In genomic region chr10:125038637-125039036, GRCh38 we compare ENCODE assay signal across 10 cellular contexts.
DNase-seq lines count a peak whose midpoint lies in the region; ATAC-seq and TF ChIP-seq lines count a peak whose summit lies in the region.
"Had no signal": no experiment of that assay in that cellular context is flagged by ENCODE, and none has a peak within 500 bp of the region (broad histone marks: within the 10 kb centered on the region; RNA-seq: fewer than 3 reads in every experiment).

No MANE protein-coding gene starts in this region.

- DNase-seq in Right ventricle myocardium inferior (ENCODE audit: missing footprints) (no peak), cardiac septum (ENCODE audit: low spot score) (no peak), astrocyte of the spinal cord (ENCODE audit: low read depth, low spot score) (no peak), kidney tubule cell (ENCODE audit: low spot score) (peak; percentile 54), aorta (peak in 1 of 2 donors; percentile 84), NOMO-1 (lab: John Stamatoyannopoulos, UW; ENCODE audit: unreplicated experiment in 2 of 2) (no peak)
- DNase-seq in activated CD4-positive, alpha-beta T cell treated with anti-CD3 and anti-CD28 coated beads, Interleukin-2, amount 10 ng/mL, durations not matched to agents 7 days and 5 days = no peak
- DNase-seq: CD4-positive, alpha-beta T cell had no signal

- H3K4me3 ChIP-seq in astrocyte of the spinal cord (ENCODE audit: low read depth, low read length) (no peak overlapping the region), aorta (ENCODE audit: low read length in 2 of 2) (no peak overlapping the region)
- H3K4me3 ChIP-seq: HAP-1 had no signal

- no peaks in the 10 kb centered on the region for H3K36me3 Mint-ChIP-seq in activated CD4-positive, alpha-beta T cell treated with anti-CD3 and anti-CD28 coated beads, Interleukin-2, amount 10 ng/mL, durations not matched to agents 7 days and 5 days (ENCODE audit: low read depth)

- intact Hi-C loops in Right ventricle myocardium inferior (cut with DNase I) (loop anchor here (5.0 kb wide), 2 partner anchors 36 to 184 kb away; no protein-coding TSS in a partner anchor), cardiac septum (cut with DNase I) (no loop called here), aorta (cut with DNase I) (no loop called here)

- in situ Hi-C loops in astrocyte of the spinal cord (cut with HindIII; ENCODE audit: low sequenced_read_pairs) = no loop called here

- H3K9me3 Mint-ChIP-seq in activated CD4-positive, alpha-beta T cell treated with anti-CD3 and anti-CD28 coated beads, Interleukin-2, amount 10 ng/mL, durations not matched to agents 7 days and 5 days = no peaks in the 10 kb centered on the region
- H3K9me3 Mint-ChIP-seq: CD4-positive, alpha-beta T cell had no signal

- no peak overlapping the region for H3K4me3 Mint-ChIP-seq in activated CD4-positive, alpha-beta T cell treated with anti-CD3 and anti-CD28 coated beads, Interleukin-2, amount 10 ng/mL, durations not matched to agents 7 days and 5 days
- H3K4me3 Mint-ChIP-seq: CD4-positive, alpha-beta T cell had no signal

- ATAC-seq in Right ventricle myocardium inferior (peak; percentile 91), aorta (ENCODE audit: low FRiP score) (peak; percentile 76), GM19395 (IDR thresholded peaks at IDR 0.05; ENCODE audit: unreplicated experiment) (no peak)

- H3K27ac Mint-ChIP-seq in activated CD4-positive, alpha-beta T cell treated with anti-CD3 and anti-CD28 coated beads, Interleukin-2, amount 10 ng/mL, durations not matched to agents 7 days and 5 days = no peak overlapping the region
- H3K27ac Mint-ChIP-seq: CD4-positive, alpha-beta T cell had no signal

- peaks cover 3% of the 10 kb centered on the region for H3K27me3 Mint-ChIP-seq in activated CD4-positive, alpha-beta T cell treated with anti-CD3 and anti-CD28 coated beads, Interleukin-2, amount 10 ng/mL, durations not matched to agents 7 days and 5 days

- H3K27ac ChIP-seq in aorta (ENCODE audit: low read depth in 1 of 2, low read length in 2 of 2) = peak overlapping the region in 1 of 2 donors; percentile 41

- WGBS in aorta, 2 donors = 5 to 14% methylated on average over 8 of the region's 8 CpGs

- peaks cover 4 to 8% of the 10 kb centered on the region in 2 donors for H3K4me1 ChIP-seq in aorta (ENCODE audit: control insufficient read depth in 1 of 2, insufficient read depth in 2 of 2, low read length in 2 of 2)

- H3K36me3 ChIP-seq in aorta (ENCODE audit: control insufficient read depth in 1 of 2, insufficient read depth in 2 of 2, low read length in 1 of 2) = no peaks in the 10 kb centered on the region

- no peaks in the 10 kb centered on the region for H3K4me1 Mint-ChIP-seq in activated CD4-positive, alpha-beta T cell treated with anti-CD3 and anti-CD28 coated beads, Interleukin-2, amount 10 ng/mL, durations not matched to agents 7 days and 5 days

- POLR2A ChIA-PET in activated CD4-positive, alpha-beta T cell treated with anti-CD3 and anti-CD28 coated beads, Interleukin-2, amount 10 ng/mL, durations not matched to agents 7 days and 5 days (lab: Charles Lee) = no interaction called here

- TF ChIP-seq CTCF in astrocyte of the spinal cord (IDR thresholded peaks at IDR 0.05; ENCODE audit: low read depth, low read length) = peak; percentile 19

- no peaks in the 10 kb centered on the region for H3K27me3 ChIP-seq in aorta (ENCODE audit: control insufficient read depth in 1 of 2, insufficient read depth in 2 of 2, low read length in 1 of 2)

- H3K9me3 ChIP-seq in aorta (ENCODE audit: control insufficient read depth, low read length) = no peaks in the 10 kb centered on the region
- H3K9me3 ChIP-seq: HAP-1 had no signal

- CTCF ChIA-PET in activated CD4-positive, alpha-beta T cell treated with anti-CD3 and anti-CD28 coated beads, Interleukin-2, amount 10 ng/mL, durations not matched to agents 7 days and 5 days (lab: Charles Lee) = no interaction called here
